Comparison of ENCODE assay signal across 8 cellular contexts in the genomic region with DNA sequence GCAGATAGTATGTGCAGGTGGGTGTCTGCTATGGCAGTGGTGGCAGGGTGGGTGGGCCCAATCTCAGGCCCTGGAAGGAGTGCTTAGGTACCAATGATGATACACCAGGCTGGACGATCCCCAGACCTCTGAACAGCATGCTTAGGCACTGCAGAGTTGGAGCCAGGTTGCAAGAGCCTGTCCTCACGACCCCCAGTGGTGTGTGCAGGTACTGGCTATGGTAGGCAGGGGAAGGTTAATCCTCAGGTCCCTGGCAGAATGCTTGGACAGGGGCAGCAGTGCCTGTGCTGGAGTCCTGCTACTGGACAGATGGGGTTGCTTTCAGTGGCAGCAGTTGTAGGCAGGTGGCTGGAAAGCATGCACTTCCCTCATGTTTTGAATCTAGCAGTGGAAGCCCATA.
DNase-seq lines count a peak whose midpoint lies in the region; ATAC-seq and TF ChIP-seq lines count a peak whose summit lies in the region.

No MANE protein-coding gene starts in this region.

- no peak overlapping the region for H3K4me2 ChIP-seq in KMS-11

- TF ChIP-seq CTCF in C4-2B (conservative IDR thresholded peaks at IDR 0.05) (peak; percentile 35), KMS-11 (conservative IDR thresholded peaks at IDR 0.05; ENCODE audit: low read depth, low read length) (peak; percentile 48), fibroblast of mammary gland (conservative IDR thresholded peaks at IDR 0.05; ENCODE audit: control insufficient read depth, insufficient read depth, low read depth, low read length) (peak; percentile 18), omental fat pad (IDR thresholded peaks at IDR 0.05) (no peak)

- no peaks in the 10 kb centered on the region for H3K36me3 ChIP-seq in KMS-11 (ENCODE audit: insufficient read depth)

- no peak overlapping the region for H2AFZ ChIP-seq in KMS-11 (ENCODE audit: low read depth)

- no peaks in the 10 kb centered on the region for H3K79me2 ChIP-seq in KMS-11 (ENCODE audit: insufficient read depth, low read depth)

- peak; percentile 92 for ATAC-seq in GM19351 (IDR thresholded peaks at IDR 0.05; ENCODE audit: unreplicated experiment)
- ATAC-seq in HG03045 (IDR thresholded peaks at IDR 0.05; ENCODE audit: unreplicated experiment), result no peak
- ATAC-seq in HG03378 (IDR thresholded peaks at IDR 0.05; ENCODE audit: unreplicated experiment), result no peak
- ATAC-seq in omental fat pad (ENCODE audit: low FRiP score), result no peak

- H3K27ac ChIP-seq in C4-2B (no peak overlapping the region), KMS-11 (no peak overlapping the region)

- no peak overlapping the region for H3K9ac ChIP-seq in KMS-11

- no peak for DNase-seq in fibroblast of mammary gland (ENCODE audit: low read depth)
- DNase-seq in omental fat pad (ENCODE audit: low spot score), result no peak
- no peak for DNase-seq in kidney glomerular epithelial cell (lab: John Stamatoyannopoulos, UW)

- H3K4me3 ChIP-seq in KMS-11 (IDR thresholded peaks at IDR 0.05; ENCODE audit: insufficient read depth, low read depth, low read length), result no peak overlapping the region
- no peak overlapping the region for H3K4me3 ChIP-seq in fibroblast of mammary gland (ENCODE audit: control insufficient read depth, low read depth, low read length)

- H3K4me1 ChIP-seq in KMS-11 (ENCODE audit: low read depth, poor library complexity, severe bottlenecking), result peaks cover 15% of the 10 kb centered on the region

- H3K27me3 ChIP-seq in KMS-11 (ENCODE audit: insufficient read depth, low read depth), result no peaks in the 10 kb centered on the region

- no peaks in the 10 kb centered on the region for H4K20me1 ChIP-seq in KMS-11 (ENCODE audit: insufficient read depth)

Comparison
In these comparisons a context has a peak if more than half of its experiments do, and no peak if none do; other contexts are left out.
1. CTCF ChIP-seq: peak in C4-2B (single experiment), KMS-11 (single experiment) and fibroblast of mammary gland (single experiment); none in omental fat pad (0 of 3).